17 cellular contexts compared by ENCODE assay signal in genomic region chr10:78584666-78585065, GRCh38.
DNase-seq lines count a peak whose midpoint lies in the region; ATAC-seq and TF ChIP-seq lines count a peak whose summit lies in the region.
"Had no signal": no experiment of that assay in that cellular context is flagged by ENCODE, and none has a peak within 500 bp of the region (broad histone marks: within the 10 kb centered on the region; RNA-seq: fewer than 3 reads in every experiment).

No MANE protein-coding gene starts in this region.

- H3K36me3 ChIP-seq in IMR-90 (ENCODE audit: control insufficient read depth, insufficient read depth, low read length) = no peaks in the 10 kb centered on the region
- H3K36me3 ChIP-seq: MG63 had no signal

- H2BK120ac ChIP-seq in IMR-90 (ENCODE audit: low read depth, low read length) = no peak overlapping the region

- 0 out of 2 replicates have a peak overlapping the region, but pooled peaks have one; percentile 1 for H3K27ac ChIP-seq in C4-2B
- no peak overlapping the region for H3K27ac ChIP-seq in IMR-90 (ENCODE audit: insufficient read depth, low read length)

- peaks cover 15% of the 10 kb centered on the region for H3K27me3 ChIP-seq in IMR-90 (ENCODE audit: control insufficient read depth, insufficient read depth, low read length)
- H3K27me3 ChIP-seq: MG63 had no signal

- dilution Hi-C loops in IMR-90 (cut with HindIII; ENCODE audit: low sequenced_read_pairs, unreplicated experiment) = no loop called here

- no peak overlapping the region for H3K4ac ChIP-seq in IMR-90 (ENCODE audit: low read depth, low read length)

- H3K4me3 ChIP-seq in IMR-90 (ENCODE audit: insufficient read depth, low read depth, low read length) = no peak overlapping the region
- H3K4me3 ChIP-seq: MG63 had no signal

- H4K20me1 ChIP-seq in IMR-90 (ENCODE audit: insufficient read depth, low read length) = 0 out of 2 replicates have a peak, but pooled peaks cover 3% of the 10 kb centered on the region

- H2AK9ac ChIP-seq in IMR-90 (replicated peaks; ENCODE audit: low read depth, low read length, poor library complexity) = no peak overlapping the region

- H4K91ac ChIP-seq in IMR-90 (ENCODE audit: insufficient read depth, low read depth, low read length) = no peak overlapping the region

- H3K4me1 ChIP-seq in IMR-90 (ENCODE audit: control insufficient read depth, insufficient read depth, low read length) = peaks cover 9% of the 10 kb centered on the region

- no peak for TF ChIP-seq POLR2A in IMR-90 (IDR thresholded peaks at IDR 0.05; ENCODE audit: low read depth, low read length)

- no peak overlapping the region for H4K5ac ChIP-seq in IMR-90 (ENCODE audit: low read depth, low read length)

- no peak for TF ChIP-seq RAD21 in IMR-90 (IDR thresholded peaks at IDR 0.05; ENCODE audit: low read length)

- 57% methylated on average over 1 of the region's 7 CpGs; no CpG with 5 or more reads in 1 of the 2 experiments for WGBS in IMR-90 (ENCODE audit: extremely low coverage in 2 of 2, insufficient read length in 1 of 2), 2 experiments

- no peak for ATAC-seq in IMR-90 (ENCODE audit: low read depth)
- ATAC-seq in left lobe of liver = no peak
- ATAC-seq in sciatic nerve = peak; percentile 40
- no peak for ATAC-seq in HG02678 (IDR thresholded peaks at IDR 0.05; ENCODE audit: unreplicated experiment)
- ATAC-seq: HCT116, HepG2, PC-3 had no signal

- no peak overlapping the region for H3K4me2 ChIP-seq in IMR-90 (ENCODE audit: low read depth, low read length)

- no peak overlapping the region for H3K18ac ChIP-seq in IMR-90 (ENCODE audit: low read depth, low read length)

- no TSS peak for BruUV-seq in IMR-90 (replicated peaks; lab: Mats Ljungman, UMichigan)

- CTCF ChIA-PET in IMR-90 (lab: Yijun Ruan, JAX) = no interaction called here

- in situ Hi-C loops in IMR-90 (cut with MboI; ENCODE audit: low sequenced_read_pairs) = no loop called here

- H3K9me3 ChIP-seq in IMR-90 (ENCODE audit: control insufficient read depth, insufficient read depth, low read length) = no peaks in the 10 kb centered on the region
- H3K9me3 ChIP-seq: MG63 had no signal

- no peak overlapping the region for H2BK15ac ChIP-seq in IMR-90 (ENCODE audit: low read depth, low read length)

- no peak overlapping the region for H2AK5ac ChIP-seq in IMR-90 (ENCODE audit: low read depth, low read length)

- no peak overlapping the region for H3K23ac ChIP-seq in IMR-90 (ENCODE audit: low read depth, low read length)

- peak overlapping the region; percentile 36 for H2AFZ ChIP-seq in IMR-90 (replicated peaks; ENCODE audit: low read length, poor library complexity)

- H4K8ac ChIP-seq in IMR-90 (ENCODE audit: low read depth in 2 of 2, low read length in 2 of 2) = no peak overlapping the region

- TF ChIP-seq CTCF in C4-2B (conservative IDR thresholded peaks at IDR 0.05) = no peak
- no peak for TF ChIP-seq CTCF in IMR-90 (conservative IDR thresholded peaks at IDR 0.05; ENCODE audit: low read depth, low read length)

- no peak overlapping the region for H3K14ac ChIP-seq in IMR-90 (replicated peaks; ENCODE audit: low read depth, low read length)

- no peak overlapping the region for H2BK5ac ChIP-seq in IMR-90 (ENCODE audit: low read depth, low read length, poor library complexity, severe bottlenecking)

- H3K56ac ChIP-seq in IMR-90 (ENCODE audit: extremely low read depth, insufficient read depth, low read length) = no peak overlapping the region

- peaks cover 7% of the 10 kb centered on the region for H3K9me1 ChIP-seq in IMR-90 (ENCODE audit: insufficient read depth, low read length)

- H2BK20ac ChIP-seq in IMR-90 (ENCODE audit: low read depth, low read length) = no peak overlapping the region

- POLR2A ChIA-PET in IMR-90 (lab: Charles Lee; ENCODE audit: unreplicated experiment) = no interaction called here

- no peak for DNase-seq in IMR-90
- peak; percentile 28 for DNase-seq in left lobe of liver (ENCODE audit: low spot score)
- no peak for DNase-seq in sciatic nerve (ENCODE audit: low spot score)
- DNase-seq in GM19240 (ENCODE audit: insufficient read length, low spot score) = no peak
- no peak for DNase-seq in pons (ENCODE audit: low spot score)
- DNase-seq in activated effector memory CD4-positive, alpha-beta T cell treated with Interleukin-2 at 50 U/mL for 16 hours = no peak
- DNase-seq: DMS53, MG63, NCI-H1105, NCI-H187, NCI-H446 treated with DMSO at 0.1 percent for 48 hours, NCI-H748 treated with DMSO at 0.1 percent for 48 hours, PC-3 had no signal

- no peak overlapping the region for H3K9ac ChIP-seq in IMR-90 (ENCODE audit: low read depth, low read length)

- intact Hi-C loops in IMR-90 (cut with micrococcal nuclease) = no loop called here
- intact Hi-C loops in sciatic nerve (cut with DNase I) = no loop called here

- H3K79me1 ChIP-seq in IMR-90 (ENCODE audit: low read depth in 1 of 2, low read length in 2 of 2) = no peaks in the 10 kb centered on the region

TF ChIP-seq in IMR-90, 13 proteins besides CTCF, POLR2A, EP300 and RAD21:
- TF ChIP-seq BHLHE40 (IDR thresholded peaks at IDR 0.05; ENCODE audit: low read depth, low read length) (no peak), MAFK (IDR thresholded peaks at IDR 0.05; ENCODE audit: low read depth, low read length) (no peak), FOS (IDR thresholded peaks at IDR 0.05; ENCODE audit: low read depth, low read length) (no peak), MAZ (IDR thresholded peaks at IDR 0.05; ENCODE audit: borderline replicate concordance, low read depth, low read length) (no peak), RCOR1 (IDR thresholded peaks at IDR 0.05; ENCODE audit: insufficient replicate concordance, low read length) (no peak), NFE2L2 (IDR thresholded peaks at IDR 0.05; ENCODE audit: low read depth, low read length) (no peak), USF2 (IDR thresholded peaks at IDR 0.05; ENCODE audit: low read depth, low read length) (no peak), RFX5 (IDR thresholded peaks at IDR 0.05; ENCODE audit: low read depth, low read length) (no peak), MXI1 (IDR thresholded peaks at IDR 0.05; ENCODE audit: borderline replicate concordance, low read depth, low read length) (no peak), CEBPB (IDR thresholded peaks at IDR 0.05; ENCODE audit: low read depth, low read length) (no peak), SMC3 (IDR thresholded peaks at IDR 0.05; ENCODE audit: low read depth, low read length) (no peak), CHD1 (IDR thresholded peaks at IDR 0.05; ENCODE audit: low read depth, low read length) (no peak)
- TF ChIP-seq, protein P1, sequence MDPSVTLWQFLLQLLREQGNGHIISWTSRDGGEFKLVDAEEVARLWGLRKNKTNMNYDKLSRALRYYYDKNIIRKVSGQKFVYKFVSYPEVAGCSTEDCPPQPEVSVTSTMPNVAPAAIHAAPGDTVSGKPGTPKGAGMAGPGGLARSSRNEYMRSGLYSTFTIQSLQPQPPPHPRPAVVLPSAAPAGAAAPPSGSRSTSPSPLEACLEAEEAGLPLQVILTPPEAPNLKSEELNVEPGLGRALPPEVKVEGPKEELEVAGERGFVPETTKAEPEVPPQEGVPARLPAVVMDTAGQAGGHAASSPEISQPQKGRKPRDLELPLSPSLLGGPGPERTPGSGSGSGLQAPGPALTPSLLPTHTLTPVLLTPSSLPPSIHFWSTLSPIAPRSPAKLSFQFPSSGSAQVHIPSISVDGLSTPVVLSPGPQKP (IDR thresholded peaks at IDR 0.05; ENCODE audit: borderline replicate concordance, low read depth, low read length) = no peak
TF ChIP-seq in IMR-90: peak in this region for 0.
